In the genomic region with DNA sequence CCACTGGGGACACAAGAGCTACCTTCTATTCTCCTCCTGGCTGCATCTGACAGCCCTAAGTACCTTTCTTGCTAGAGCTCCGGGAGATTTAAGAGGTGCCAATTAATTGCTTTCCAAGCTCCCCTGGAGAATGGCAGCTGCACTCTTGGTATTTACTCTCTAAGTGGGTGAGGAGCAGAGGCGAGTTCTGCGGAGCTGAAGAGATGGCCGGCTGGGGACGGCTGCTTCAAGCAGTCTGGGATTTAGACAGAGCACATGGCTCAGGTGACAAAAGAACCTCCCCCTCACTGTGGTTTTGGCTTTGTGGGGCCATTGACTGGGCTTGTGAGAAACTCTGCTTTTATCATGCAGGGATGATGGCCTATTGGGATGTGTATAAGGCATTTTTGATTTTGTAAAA, we compare ENCODE assay signal across 17 cellular contexts.
DNase-seq lines count a peak whose midpoint lies in the region; TF ChIP-seq lines count a peak whose summit lies in the region.
"Had no signal": no experiment of that assay in that cellular context is flagged by ENCODE, and none has a peak within 500 bp of the region (broad histone marks: within the 10 kb centered on the region; RNA-seq: fewer than 3 reads in every experiment).

No MANE protein-coding gene starts in this region.

- no peaks in the 10 kb centered on the region for H4K20me1 ChIP-seq in neural progenitor cell (ENCODE audit: low read depth)

- TF ChIP-seq CTCF in endodermal cell (conservative IDR thresholded peaks at IDR 0.05) (no peak), neural progenitor cell (IDR thresholded peaks at IDR 0.05) (no peak), left ventricle myocardium inferior (IDR thresholded peaks at IDR 0.05; ENCODE audit: borderline replicate concordance) (no peak), uterus (IDR thresholded peaks at IDR 0.05) (no peak), GM13977 (IDR thresholded peaks at IDR 0.05; ENCODE audit: extremely low read depth, insufficient read depth, missing control alignments) (no peak)

- in situ Hi-C loops in GM13977 (cut with MboI; ENCODE audit: low pct_unique_long_range_greater_than_20kb, low sequenced_read_pairs, unreplicated experiment), result no loop called here

- H3K36me3 Mint-ChIP-seq in endodermal cell (ENCODE audit: low read depth) (no peaks in the 10 kb centered on the region), neural progenitor cell (no peaks in the 10 kb centered on the region)

- H3K4me3 ChIP-seq in endodermal cell (ENCODE audit: low read length) (no peak overlapping the region), neural progenitor cell (no peak overlapping the region), left ventricle myocardium inferior (no peak overlapping the region), uterus (no peak overlapping the region)
- H3K4me3 ChIP-seq: A549 had no signal

- H3K4me2 ChIP-seq in neural progenitor cell, result peak overlapping the region; percentile 45
- H3K4me2 ChIP-seq: A549 had no signal

- TF ChIP-seq POLR2A in uterus (IDR thresholded peaks at IDR 0.05), result no peak

- peaks cover 6% of the 10 kb centered on the region for H3F3A ChIP-seq in neural progenitor cell (ENCODE audit: low read depth)

- H3K27ac ChIP-seq in endodermal cell (ENCODE audit: low read depth, low read length) (no peak overlapping the region), neural progenitor cell (no peak overlapping the region), left ventricle myocardium inferior (replicated peaks) (no peak overlapping the region), uterus (no peak overlapping the region)
- H3K27ac ChIP-seq: 22Rv1, A549, C4-2B, HL-60 had no signal

- H3K4me1 Mint-ChIP-seq in endodermal cell (peaks cover 4% of the 10 kb centered on the region), neural progenitor cell (peaks cover 3% of the 10 kb centered on the region)

- no peak overlapping the region for H3K4me3 Mint-ChIP-seq in endodermal cell
- no peak overlapping the region for H3K4me3 Mint-ChIP-seq in neural progenitor cell
- H3K4me3 Mint-ChIP-seq: CD4-positive, alpha-beta T cell had no signal

- H3K27me3 ChIP-seq in endodermal cell (ENCODE audit: control insufficient read depth, insufficient read depth, low read length, poor library complexity, severe bottlenecking), result no peaks in the 10 kb centered on the region
- no peaks in the 10 kb centered on the region for H3K27me3 ChIP-seq in neural progenitor cell
- peaks cover 4% of the 10 kb centered on the region for H3K27me3 ChIP-seq in left ventricle myocardium inferior (ENCODE audit: low read depth)
- H3K27me3 ChIP-seq in uterus, result no peaks in the 10 kb centered on the region

- WGBS in endodermal cell (ENCODE audit: insufficient coverage in 1 of 2, insufficient read length in 1 of 2), 2 experiments, result 83% methylated on average over 5 of the region's 5 CpGs; no CpG with 5 or more reads in 1 of the 2 experiments

- H3K79me2 ChIP-seq in neural progenitor cell (ENCODE audit: low read depth), result no peaks in the 10 kb centered on the region

- H3K9ac ChIP-seq in endodermal cell (ENCODE audit: extremely low read depth, low read length, poor library complexity, severe bottlenecking) (no peak overlapping the region), neural progenitor cell (no peak overlapping the region)

- H3K4me1 ChIP-seq in endodermal cell (ENCODE audit: control insufficient read depth, insufficient read depth, low read length) (no peaks in the 10 kb centered on the region), neural progenitor cell (peaks cover 10% of the 10 kb centered on the region), left ventricle myocardium inferior (no peaks in the 10 kb centered on the region), uterus (no peaks in the 10 kb centered on the region)
- H3K4me1 ChIP-seq: A549, Caco-2 had no signal

- peaks cover 22% of the 10 kb centered on the region for H3K27me3 Mint-ChIP-seq in endodermal cell (ENCODE audit: insufficient read depth)
- H3K27me3 Mint-ChIP-seq in neural progenitor cell (ENCODE audit: insufficient read depth, low read depth), result peaks cover 2% of the 10 kb centered on the region

- intact Hi-C loops in left ventricle myocardium inferior (cut with micrococcal nuclease) (no loop called here), uterus (cut with DNase I; ENCODE audit: low total_unique reads) (no loop called here)

- H3K27ac Mint-ChIP-seq in endodermal cell, result no peak overlapping the region
- no peak overlapping the region for H3K27ac Mint-ChIP-seq in neural progenitor cell
- H3K27ac Mint-ChIP-seq: CD4-positive, alpha-beta T cell had no signal

- H3K9me3 Mint-ChIP-seq in endodermal cell (peaks cover 6% of the 10 kb centered on the region), neural progenitor cell (peaks cover 7% of the 10 kb centered on the region)
- H3K9me3 Mint-ChIP-seq: CD4-positive, alpha-beta T cell had no signal

- no peaks in the 10 kb centered on the region for H3K36me3 ChIP-seq in endodermal cell (ENCODE audit: control insufficient read depth, insufficient read depth, low read length)
- no peaks in the 10 kb centered on the region for H3K36me3 ChIP-seq in neural progenitor cell
- H3K36me3 ChIP-seq in left ventricle myocardium inferior, result no peaks in the 10 kb centered on the region
- no peaks in the 10 kb centered on the region for H3K36me3 ChIP-seq in uterus

- H3K9me3 ChIP-seq in endodermal cell (ENCODE audit: control insufficient read depth, low read length) (peaks cover 7% of the 10 kb centered on the region), neural progenitor cell (ENCODE audit: low read depth) (no peaks in the 10 kb centered on the region), left ventricle myocardium inferior (replicated peaks) (no peaks in the 10 kb centered on the region), uterus (no peaks in the 10 kb centered on the region)
- H3K9me3 ChIP-seq: A549, Caco-2 had no signal

- DNase-seq in NCI-H2227 (lab: John Stamatoyannopoulos, UW; ENCODE audit: unreplicated experiment) (peak; percentile 45), NCI-H2227 treated with DMSO at 0.1 percent for 48 hours (lab: John Stamatoyannopoulos, UW) (no peak), NCI-H187 treated with DMSO at 0.1 percent for 48 hours (lab: John Stamatoyannopoulos, UW) (peak; percentile 72), endodermal cell (peak; percentile 45), neural progenitor cell (ENCODE audit: low spot score) (peak; percentile 54), left ventricle myocardium inferior (no peak), uterus (no peak), GM13977 (ENCODE audit: low spot score) (no peak)
- DNase-seq: AML-193; Caco-2; CD4-positive, alpha-beta T cell; GF-D8; HCEC 1CT had no signal

- no peak overlapping the region for H2AFZ ChIP-seq in neural progenitor cell (replicated peaks)

Comparison
In these comparisons a context has a peak if more than half of its experiments do, and no peak if none do; other contexts are left out.
1. DNase-seq: peak in NCI-H2227 (single experiment), NCI-H187 treated with DMSO at 0.1 percent for 48 hours (single experiment), endodermal cell (single experiment) and neural progenitor cell (single experiment); none in NCI-H2227 treated with DMSO at 0.1 percent for 48 hours (single experiment), left ventricle myocardium inferior (single experiment), uterus (0 of 2) and GM13977 (single experiment).